12 cellular contexts compared by ENCODE assay signal in the genomic region with DNA sequence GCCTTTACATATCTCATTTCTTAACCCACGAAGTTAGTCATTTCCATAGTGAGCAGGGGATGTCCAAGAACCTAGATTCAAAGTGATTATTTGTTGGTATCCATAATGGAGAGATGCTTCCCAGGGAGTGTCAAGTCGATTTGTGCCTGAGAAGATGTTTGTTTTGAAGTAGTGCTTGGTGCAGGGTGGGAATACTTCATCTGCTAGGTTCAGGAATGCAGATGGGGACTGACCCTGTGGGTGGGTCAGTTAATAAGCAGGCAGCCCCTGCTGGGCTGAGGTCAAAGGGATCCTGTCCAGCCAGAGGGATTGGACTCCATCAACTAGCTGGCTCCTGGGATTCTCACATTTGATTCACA. TPM values are rescaled to one million over a fixed set of nuclear protein-coding genes. Genes with fewer than 3 reads are reported as not detected.
A peak's percentile ranks its signal among the peaks of the same experiment; 100 is the strongest.
DNase-seq lines count a peak whose midpoint lies in the region; ATAC-seq lines count a peak whose summit lies in the region.
"Had no signal": no experiment of that assay in that cellular context is flagged by ENCODE, and none has a peak within 500 bp of the region (broad histone marks: within the 10 kb centered on the region; RNA-seq: fewer than 3 reads in every experiment).

No MANE protein-coding gene starts in this region.

- H3K27ac ChIP-seq in HUES64 (ENCODE audit: low read depth, low read length): no peak overlapping the region; the same call in 1 of the 2 replicates
- peak overlapping the region; percentile 6 for H3K27ac ChIP-seq in caudate nucleus (ENCODE audit: low read depth, low read length)
- peak overlapping the region; percentile 94 for H3K27ac ChIP-seq in mesodermal cell (ENCODE audit: low read depth, low read length, severe bottlenecking)
- H3K27ac ChIP-seq in temporal lobe (ENCODE audit: low read depth, low read length): peak overlapping the region; percentile 11

- peaks cover 6% of the 10 kb centered on the region; the same call in 1 of the 2 replicates for H3K36me3 ChIP-seq in HUES64 (ENCODE audit: insufficient read depth, low read length)
- H3K36me3 ChIP-seq in mesodermal cell (ENCODE audit: control insufficient read depth, insufficient read depth, low read length): peaks cover 29% of the 10 kb centered on the region

- H3K4me3 ChIP-seq in HUES64 (ENCODE audit: low read length): no peak overlapping the region
- H3K4me3 ChIP-seq in mesodermal cell (ENCODE audit: extremely low read depth, insufficient read depth, low read length, poor library complexity, severe bottlenecking): no peak overlapping the region
- H3K4me3 ChIP-seq: MG63, mucosa of descending colon had no signal

- no peak for ATAC-seq in GM21390 (IDR thresholded peaks at IDR 0.05; ENCODE audit: unreplicated experiment)

- H3K9ac ChIP-seq in HUES64 (ENCODE audit: low read depth, low read length): 0 out of 2 replicates have a peak overlapping the region, but pooled peaks have one; percentile 31

- WGBS in HUES64: 85% methylated on average over 2 of the region's 2 CpGs
- WGBS in mesodermal cell (ENCODE audit: insufficient coverage in 2 of 2), 2 experiments: 91% methylated on average over 1 of the region's 2 CpGs; no CpG with 5 or more reads in 1 of the 2 experiments

- DNase-seq in caudate nucleus (lab: John Stamatoyannopoulos, UW) (no peak), COLO829 (ENCODE audit: low spot score) (no peak), UCSD-AML1 (lab: John Stamatoyannopoulos, UW; ENCODE audit: unreplicated experiment) (no peak), NCI-H2081 (lab: John Stamatoyannopoulos, UW) (no peak)
- DNase-seq: activated CD8-positive, alpha-beta memory T cell treated with anti-CD3 and anti-CD28 coated beads, Interleukin-2, amount 50 U/mL, for 4 hours; hypothalamus; mucosa of descending colon had no signal

- peaks cover 18% of the 10 kb centered on the region; the same call in 1 of the 2 replicates for H3K4me1 ChIP-seq in HUES64 (ENCODE audit: insufficient read depth, low read length)
- H3K4me1 ChIP-seq in mesodermal cell (ENCODE audit: control insufficient read depth, insufficient read depth, low read length, poor library complexity, severe bottlenecking): peaks cover 39% of the 10 kb centered on the region

- H3K9me3 ChIP-seq in HUES64 (ENCODE audit: insufficient read depth, low read depth, low read length) (no peaks in the 10 kb centered on the region), mesodermal cell (ENCODE audit: control insufficient read depth, low read length) (no peaks in the 10 kb centered on the region)
- H3K9me3 ChIP-seq: mucosa of descending colon had no signal

- no peaks in the 10 kb centered on the region for H3K27me3 ChIP-seq in HUES64 (ENCODE audit: insufficient read depth, low read length)
- H3K27me3 ChIP-seq: MG63 had no signal

RNA-seq across cellular contexts. Expression of gene VILL, which starts 44.1 kb away (rescaled TPM):
- polyA plus RNA-seq in HUES64 (2013, experiment 1 of 2): 2.9 TPM
- 2.5 TPM for polyA plus RNA-seq in HUES64 (2013, experiment 2 of 2)
- 4.1 TPM for polyA plus RNA-seq in mesodermal cell (2013, experiment 1 of 2)
- 2.7 TPM for polyA plus RNA-seq in mesodermal cell (2013, experiment 2 of 2)
- total RNA-seq in temporal lobe: 9.1 TPM
